15 cellular contexts compared by ENCODE assay signal in the genomic region with DNA sequence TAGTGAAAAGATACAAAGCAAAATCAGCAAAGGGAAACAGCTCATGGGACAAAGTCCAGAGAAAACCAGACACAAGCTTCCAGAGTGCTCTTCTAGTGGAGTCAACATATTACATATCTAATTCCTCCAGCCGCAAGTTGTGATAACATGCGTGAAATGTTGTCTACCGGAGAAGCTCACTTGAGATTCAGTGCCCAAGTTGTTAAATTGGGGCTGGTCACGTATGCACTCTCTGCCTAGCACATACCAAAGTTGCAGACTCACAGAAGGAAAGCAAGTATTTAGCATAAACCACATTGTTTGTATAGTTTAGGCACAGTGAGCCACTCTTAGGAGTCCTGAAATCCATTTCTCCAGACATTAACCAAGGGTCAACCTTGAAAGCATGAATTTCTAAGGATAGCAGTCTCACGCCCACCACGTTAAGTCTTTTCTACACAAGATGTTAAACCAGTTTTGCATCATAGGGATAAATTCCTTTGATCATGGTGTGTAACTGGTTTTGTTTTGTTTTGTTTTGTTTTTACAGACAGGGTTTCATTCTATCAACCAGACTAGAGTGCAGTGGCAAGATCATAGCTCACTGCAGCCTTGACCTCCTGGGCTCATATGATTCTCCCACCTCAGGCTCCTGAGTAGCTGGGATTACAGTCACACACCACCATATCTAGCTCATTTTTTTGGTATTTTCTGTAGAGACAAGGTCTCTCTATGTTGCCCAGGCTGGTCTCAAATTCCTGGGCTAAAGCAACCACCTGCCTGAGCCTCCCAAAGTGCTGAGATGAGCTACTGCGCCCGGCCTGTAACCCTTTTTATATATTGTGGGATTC. TPM values are rescaled to one million over a fixed set of nuclear protein-coding genes. Genes with fewer than 3 reads are reported as not detected.
DNase-seq lines count a peak whose midpoint lies in the region; ATAC-seq, FAIRE-seq and TF ChIP-seq lines count a peak whose summit lies in the region.
"Had no signal": no experiment of that assay in that cellular context is flagged by ENCODE, and none has a peak within 500 bp of the region (broad histone marks: within the 10 kb centered on the region; RNA-seq: fewer than 3 reads in every experiment).

No MANE protein-coding gene starts in this region.

- H3K4me3 Mint-ChIP-seq in MCF 10A (ENCODE audit: unreplicated experiment) (no peak overlapping the region), astrocyte (ENCODE audit: unreplicated experiment) (peak overlapping the region; percentile 30), type B pancreatic cell (peak overlapping the region; percentile 27)
- H3K4me3 Mint-ChIP-seq: activated CD4-positive, alpha-beta memory T cell treated with anti-CD3 and anti-CD28 coated beads for 36 hours had no signal

- BruUV-seq in mammary epithelial cell (replicated peaks; lab: Mats Ljungman, UMichigan) (no TSS peak), MCF 10A (replicated peaks; lab: Mats Ljungman, UMichigan) (no TSS peak)

- H3K9ac ChIP-seq in mammary epithelial cell (ENCODE audit: insufficient read depth, low read length) (no peak overlapping the region), astrocyte (ENCODE audit: low read length) (no peak overlapping the region)

- no peaks in the 10 kb centered on the region for H3K36me3 Mint-ChIP-seq in MCF 10A (ENCODE audit: insufficient read depth, unreplicated experiment)
- H3K36me3 Mint-ChIP-seq in astrocyte (ENCODE audit: low read depth, unreplicated experiment) = no peaks in the 10 kb centered on the region
- H3K36me3 Mint-ChIP-seq in type B pancreatic cell = no peaks in the 10 kb centered on the region
- H3K36me3 Mint-ChIP-seq: activated CD4-positive, alpha-beta memory T cell treated with anti-CD3 and anti-CD28 coated beads for 36 hours had no signal

- H3K4me2 ChIP-seq in mammary epithelial cell (ENCODE audit: insufficient read depth, low read depth, low read length) (no peak overlapping the region), astrocyte (ENCODE audit: low read length) (peak overlapping the region; percentile 54)

- intact Hi-C loops in mammary epithelial cell (cut with micrococcal nuclease) = no loop called here
- intact Hi-C loops in MCF 10A (cut with micrococcal nuclease) = no loop called here

- H2AFZ ChIP-seq in mammary epithelial cell (ENCODE audit: low read depth, low read length) (no peak overlapping the region), astrocyte (ENCODE audit: low read depth, low read length) (no peak overlapping the region)

- DNase-seq in mammary epithelial cell = peak; percentile 44
- no peak for DNase-seq in MCF 10A (ENCODE audit: unreplicated experiment)
- DNase-seq in astrocyte (ENCODE audit: low read depth) = peak; percentile 73
- DNase-seq in iris pigment epithelial cell (ENCODE audit: low read depth) = peak; percentile 79
- DNase-seq in type B pancreatic cell (ENCODE audit: extremely low spot score, unreplicated experiment) = no peak
- no peak for DNase-seq in activated effector memory CD4-positive, alpha-beta T cell treated with Interleukin-2 at 50 U/mL for 16 hours
- DNase-seq: 8988T; activated CD4-positive, alpha-beta memory T cell treated with anti-CD3 and anti-CD28 coated beads for 36 hours; activated naive CD4-positive, alpha-beta T cell; DMS 273 treated with DMSO at 0.1 percent for 48 hours; NCI-H2081 treated with DMSO at 0.1 percent for 48 hours; T-helper 1 cell had no signal

- H3K27me3 Mint-ChIP-seq in MCF 10A (ENCODE audit: insufficient read depth, unreplicated experiment) (no peaks in the 10 kb centered on the region), astrocyte (ENCODE audit: low read depth, unreplicated experiment) (no peaks in the 10 kb centered on the region), type B pancreatic cell (no peaks in the 10 kb centered on the region)
- H3K27me3 Mint-ChIP-seq: activated CD4-positive, alpha-beta memory T cell treated with anti-CD3 and anti-CD28 coated beads for 36 hours had no signal

- dilution Hi-C loops in mammary epithelial cell (cut with HindIII; ENCODE audit: low sequenced_read_pairs) = no loop called here

- FAIRE-seq in astrocyte (lab: Jason Lieb, UNC) = peak; percentile 82

- TF ChIP-seq CTCF in mammary epithelial cell (conservative IDR thresholded peaks at IDR 0.05 in 1 of 2, IDR thresholded peaks at IDR 0.05 in 1 of 2; ENCODE audit: extremely low read depth in 1 of 2, insufficient read depth in 1 of 2, low read depth in 1 of 2, low read length in 2 of 2) (no peak), MCF 10A (IDR thresholded peaks at IDR 0.05; ENCODE audit: unreplicated experiment) (no peak), astrocyte (IDR thresholded peaks at IDR 0.05; ENCODE audit: insufficient read depth, low read depth, low read length) (no peak), type B pancreatic cell (conservative IDR thresholded peaks at IDR 0.05) (no peak)

- H3K4me1 Mint-ChIP-seq in MCF 10A (ENCODE audit: insufficient read depth, unreplicated experiment) (peaks cover under 1% of the 10 kb centered on the region), astrocyte (ENCODE audit: low read depth, unreplicated experiment) (peaks cover 11% of the 10 kb centered on the region), type B pancreatic cell (ENCODE audit: unreplicated experiment) (peaks cover 23% of the 10 kb centered on the region)

- POLR2A ChIA-PET in MCF 10A (lab: Yijun Ruan, JAX) = no interaction called here

- H3K4me1 ChIP-seq in mammary epithelial cell (ENCODE audit: insufficient read depth, low read length) = peaks cover 3% of the 10 kb centered on the region
- H3K4me1 ChIP-seq in astrocyte (ENCODE audit: insufficient read depth, low read length) = peaks cover 13% of the 10 kb centered on the region

- H3K9me3 ChIP-seq in mammary epithelial cell (replicated peaks; ENCODE audit: insufficient read depth, low read length) (no peaks in the 10 kb centered on the region), astrocyte (ENCODE audit: insufficient read depth, low read depth, low read length) (no peaks in the 10 kb centered on the region)

- H3K9me3 Mint-ChIP-seq in MCF 10A (ENCODE audit: unreplicated experiment) = no peaks in the 10 kb centered on the region
- H3K9me3 Mint-ChIP-seq in astrocyte (ENCODE audit: unreplicated experiment) = no peaks in the 10 kb centered on the region
- H3K9me3 Mint-ChIP-seq in type B pancreatic cell = peaks cover 4% of the 10 kb centered on the region
- H3K9me3 Mint-ChIP-seq: activated CD4-positive, alpha-beta memory T cell treated with anti-CD3 and anti-CD28 coated beads for 36 hours had no signal

- in situ Hi-C loops in mammary epithelial cell (cut with MboI; ENCODE audit: low sequenced_read_pairs in 2 of 2) = no loop called here

- H3K27me3 ChIP-seq in mammary epithelial cell (ENCODE audit: insufficient read depth, low read length) (no peaks in the 10 kb centered on the region), astrocyte (ENCODE audit: insufficient read depth, low read length) (no peaks in the 10 kb centered on the region)

- no peak for ATAC-seq in HG02610 (IDR thresholded peaks at IDR 0.05; ENCODE audit: unreplicated experiment)
- no peak for ATAC-seq in GM21515 (IDR thresholded peaks at IDR 0.05; ENCODE audit: unreplicated experiment)
- ATAC-seq: sciatic nerve had no signal

- CTCF ChIA-PET in mammary epithelial cell (lab: Charles Lee; ENCODE audit: low non-redundant PET) = no interaction called here
- CTCF ChIA-PET in MCF 10A (lab: Yijun Ruan, JAX) = interaction anchor here (0.5 to 0.7 kb wide), 2 partner anchors 30 to 259 kb away, joined by 3 read pairs; no protein-coding TSS in a partner anchor

- H3K27ac ChIP-seq in mammary epithelial cell (ENCODE audit: insufficient read depth, low read depth, low read length) = no peak overlapping the region
- no peak overlapping the region for H3K27ac ChIP-seq in astrocyte (ENCODE audit: low read depth, low read length)

- H3K4me3 ChIP-seq in mammary epithelial cell (replicated peaks in 1 of 3; ENCODE audit: insufficient read depth in 1 of 3, low read depth in 2 of 3, low read length in 3 of 3) = no peak overlapping the region
- no peak overlapping the region for H3K4me3 ChIP-seq in astrocyte (ENCODE audit: insufficient read depth, low read depth, low read length)

- no peaks in the 10 kb centered on the region for H3K79me2 ChIP-seq in mammary epithelial cell (ENCODE audit: insufficient read depth, low read length)
- H3K79me2 ChIP-seq in astrocyte (ENCODE audit: insufficient read depth, low read length) = no peaks in the 10 kb centered on the region

- no peak overlapping the region for H3K27ac Mint-ChIP-seq in MCF 10A (ENCODE audit: low read depth, unreplicated experiment)
- H3K27ac Mint-ChIP-seq in astrocyte (ENCODE audit: unreplicated experiment) = peak overlapping the region; percentile 44
- H3K27ac Mint-ChIP-seq in type B pancreatic cell = peak overlapping the region; percentile 88
- H3K27ac Mint-ChIP-seq: activated CD4-positive, alpha-beta memory T cell treated with anti-CD3 and anti-CD28 coated beads for 36 hours had no signal

- no peaks in the 10 kb centered on the region for H3K36me3 ChIP-seq in mammary epithelial cell (ENCODE audit: insufficient read depth, low read length)
- H3K36me3 ChIP-seq in astrocyte (ENCODE audit: insufficient read depth, low read length) = no peaks in the 10 kb centered on the region

- H4K20me1 ChIP-seq in mammary epithelial cell (ENCODE audit: insufficient read depth, low read length) = no peaks in the 10 kb centered on the region
- no peaks in the 10 kb centered on the region for H4K20me1 ChIP-seq in astrocyte (ENCODE audit: insufficient read depth, low read length)

- whole genome bisulfite sequencing in mammary epithelial cell (ENCODE audit: low coverage, missing lambda C conversion rate) = 94% methylated on average over 8 of the region's 8 CpGs

RNA-seq across cellular contexts. Expression of a gene that starts 39.5 kb away (rescaled TPM):
- total RNA-seq in mammary epithelial cell (10 to 100 TPM; 55.8 to 68.0 TPM), MCF 10A (2022) (53.3 and 54.1 TPM in 2 replicates), astrocyte (54.4 and 64.7 TPM in 2 replicates), type B pancreatic cell (ENCODE audit: low replicate concordance) (87.2 and 95.8 TPM in 2 replicates)
- polyA plus RNA-seq in mammary epithelial cell = 8.8 TPM
- polyA minus RNA-seq in mammary epithelial cell = 158 TPM

Comparison
In these comparisons a context has a peak if more than half of its experiments do, and no peak if none do; other contexts are left out.
1. DNase-seq: peak in mammary epithelial cell (single experiment), astrocyte (single experiment) and iris pigment epithelial cell (single experiment); none in MCF 10A (single experiment), type B pancreatic cell (single experiment) and activated effector memory CD4-positive, alpha-beta T cell treated with Interleukin-2 at 50 U/mL for 16 hours (single experiment).